21 cellular contexts compared by ENCODE assay signal in genomic region chr22:49877642-49878041, GRCh38.
"Had no signal": no experiment of that assay in that cellular context is flagged by ENCODE, and none has a peak within 500 bp of the region (broad histone marks: within the 10 kb centered on the region; RNA-seq: fewer than 3 reads in every experiment).

No MANE protein-coding gene starts in this region.

- H3K27ac ChIP-seq: lower lobe of right lung, pancreas, stomach, thyroid gland, vagina had no signal

- H3K36me3 ChIP-seq: lower lobe of right lung, pancreas, thyroid gland, vagina had no signal

- DNase-seq: cortex of kidney; effector memory CD8-positive, alpha-beta T cell; hypothalamus; immature natural killer cell; islet precursor cell; kidney glomerular epithelial cell; left colon; left ventricle myocardium superior; lower lobe of right lung; natural killer cell; pancreas; stimulated activated CD4-positive, alpha-beta T cell treated with anti-CD3 and anti-CD28 coated beads, Interleukin-2, amount 100 ng/mL, for 24 hours; stimulated activated CD4-positive, alpha-beta T cell treated with anti-CD3 and anti-CD28 coated beads, Interleukin-4, amount 100 ng/mL, for 24 hours; stimulated activated naive CD4-positive, alpha-beta T cell treated with Interleukin-2 at 50 U/mL for 16 hours; stomach; thyroid gland; trophoblast cell had no signal

- H3K9me3 ChIP-seq: lower lobe of right lung, pancreas, stomach, thyroid gland, vagina had no signal

- ATAC-seq: effector memory CD8-positive, alpha-beta T cell; left colon; left ventricle myocardium superior; lower lobe of right lung; natural killer cell; pancreas; sciatic nerve; stimulated activated effector memory CD8-positive, alpha-beta T cell treated with anti-CD3 and anti-CD28 coated beads, Interleukin-12 subunit alpha, Interleukin-12 subunit beta, amount 100 ng/mL, for 72 hours had no signal

- H3K27ac Mint-ChIP-seq: natural killer cell; stimulated activated effector memory CD8-positive, alpha-beta T cell treated with anti-CD3 and anti-CD28 coated beads, Interleukin-12 subunit alpha, Interleukin-12 subunit beta, amount 100 ng/mL, for 72 hours had no signal

- H3K36me3 Mint-ChIP-seq: natural killer cell had no signal

- H3K27me3 ChIP-seq: pancreas, stomach, thyroid gland, vagina had no signal

- H3K4me1 ChIP-seq: lower lobe of right lung, stomach, vagina had no signal

- H3K4me3 ChIP-seq: lower lobe of right lung, pancreas, smooth muscle cell, stomach, thyroid gland, vagina had no signal

- H3K4me3 Mint-ChIP-seq: effector memory CD8-positive, alpha-beta T cell; natural killer cell; stimulated activated effector memory CD8-positive, alpha-beta T cell treated with anti-CD3 and anti-CD28 coated beads, Interleukin-12 subunit alpha, Interleukin-12 subunit beta, amount 100 ng/mL, for 72 hours had no signal

- H3K9me3 Mint-ChIP-seq: effector memory CD8-positive, alpha-beta T cell; immature natural killer cell; natural killer cell; stimulated activated effector memory CD8-positive, alpha-beta T cell treated with anti-CD3 and anti-CD28 coated beads, Interleukin-12 subunit alpha, Interleukin-12 subunit beta, amount 100 ng/mL, for 72 hours had no signal

- H3K27me3 Mint-ChIP-seq: effector memory CD8-positive, alpha-beta T cell had no signal
